In the genomic region with DNA sequence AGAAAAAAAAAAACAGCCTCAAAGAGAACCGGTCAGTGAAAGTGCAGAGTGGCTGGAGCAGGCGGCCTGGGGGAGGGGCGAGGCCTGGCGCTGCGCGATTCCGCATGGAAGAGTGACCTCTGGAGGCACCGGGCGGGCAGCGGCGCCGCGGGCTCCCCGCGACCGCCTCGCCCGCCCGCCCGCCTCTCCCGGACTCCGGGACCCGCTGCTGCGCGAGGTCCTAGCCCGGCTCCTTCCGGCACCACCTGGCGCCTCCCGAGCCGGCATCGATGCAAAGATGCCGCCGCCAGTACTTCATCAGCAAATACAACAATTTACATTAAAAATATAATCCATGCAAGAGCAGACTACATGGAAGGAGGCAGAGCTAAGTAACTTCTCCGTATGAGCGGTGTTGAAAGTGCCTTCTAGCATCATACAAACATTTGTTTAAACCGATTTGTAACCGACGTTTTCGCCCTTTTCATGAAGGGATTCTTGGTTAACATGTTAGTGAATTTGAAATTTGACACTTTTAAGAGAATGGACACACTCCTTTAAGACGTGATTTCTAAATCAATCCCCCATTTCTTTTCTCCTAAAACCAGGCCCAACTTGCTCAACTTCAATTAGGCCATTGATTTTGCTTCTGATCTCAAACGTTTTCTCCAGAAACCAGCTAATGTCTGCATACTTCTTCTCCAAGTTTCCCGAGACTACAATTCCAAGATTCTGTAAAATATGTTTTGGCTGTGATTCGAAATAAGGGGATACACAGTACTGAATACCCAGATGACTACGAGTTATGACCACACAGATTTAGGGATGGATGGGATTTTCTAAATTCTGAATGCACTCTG, we compare ENCODE assay signal across 8 cellular contexts. TPM values are rescaled to one million over a fixed set of nuclear protein-coding genes. Genes with fewer than 3 reads are reported as not detected.
DNase-seq lines count a peak whose midpoint lies in the region; ATAC-seq, FAIRE-seq and TF ChIP-seq lines count a peak whose summit lies in the region.

No MANE protein-coding gene starts in this region.

- 6 to 8% (median 6%) methylated on average over 44 of the region's 44 CpGs for WGBS in ovary, 3 donors

- H2AFZ ChIP-seq in OCI-LY1 (ENCODE audit: low read length) (no peak overlapping the region), astrocyte (ENCODE audit: low read depth, low read length) (peak overlapping the region; percentile 42)

- H3K4me2 ChIP-seq in OCI-LY1 (ENCODE audit: low read length) (0 out of 2 replicates have a peak overlapping the region, but pooled peaks have one; percentile 6), astrocyte (ENCODE audit: low read length) (peak overlapping the region; percentile 93)

- peaks cover 27 to 51% of the 10 kb centered on the region in 2 donors for H3K27me3 Mint-ChIP-seq in CD8-positive, alpha-beta memory T cell
- H3K27me3 Mint-ChIP-seq in astrocyte (ENCODE audit: low read depth, unreplicated experiment) = no peaks in the 10 kb centered on the region

- peak overlapping the region; percentile 56 to 87 (median 68) for H3K4me3 Mint-ChIP-seq in CD8-positive, alpha-beta memory T cell
- H3K4me3 Mint-ChIP-seq in astrocyte (ENCODE audit: unreplicated experiment) = peak overlapping the region; percentile 99

- peaks cover 24% of the 10 kb centered on the region for H3K4me1 ChIP-seq in CD8-positive, alpha-beta memory T cell (ENCODE audit: insufficient read depth, low read length)
- peaks cover 18% of the 10 kb centered on the region for H3K4me1 ChIP-seq in HEK293 (ENCODE audit: control insufficient read depth, insufficient read depth, low read length)
- H3K4me1 ChIP-seq in OCI-LY1 (ENCODE audit: insufficient read depth, low read length, severe bottlenecking) = peaks cover 4% of the 10 kb centered on the region
- peaks cover 30% of the 10 kb centered on the region for H3K4me1 ChIP-seq in astrocyte (ENCODE audit: insufficient read depth, low read length)
- H3K4me1 ChIP-seq in left ventricle myocardium inferior = peaks cover 59% of the 10 kb centered on the region
- H3K4me1 ChIP-seq in ovary (ENCODE audit: insufficient read depth) = peaks cover 8% of the 10 kb centered on the region

- no peak overlapping the region for H3K27ac ChIP-seq in CD8-positive, alpha-beta memory T cell (ENCODE audit: low read depth, low read length)
- H3K27ac ChIP-seq in HEK293 (ENCODE audit: extremely low read depth, low read depth, low read length) (peak overlapping the region; percentile 77), OCI-LY1 (ENCODE audit: low read depth, low read length, poor library complexity, severe bottlenecking) (no peak overlapping the region), astrocyte (ENCODE audit: low read depth, low read length) (peak overlapping the region; percentile 87), left ventricle myocardium inferior (replicated peaks) (peak overlapping the region; percentile 89), ovary (peak overlapping the region in 1 of 2 donors; percentile 69)

- H3K79me2 ChIP-seq in OCI-LY1 (ENCODE audit: insufficient read depth, low read length) (no peaks in the 10 kb centered on the region), astrocyte (ENCODE audit: insufficient read depth, low read length) (peaks cover 72% of the 10 kb centered on the region)

- peaks cover 0 to 4% (median 0%) of the 10 kb centered on the region in 3 donors for H3K36me3 Mint-ChIP-seq in CD8-positive, alpha-beta memory T cell
- H3K36me3 Mint-ChIP-seq in astrocyte (ENCODE audit: low read depth, unreplicated experiment) = no peaks in the 10 kb centered on the region

- peak overlapping the region; percentile 27 for H3K4me3 ChIP-seq in CD8-positive, alpha-beta memory T cell (ENCODE audit: low read length)
- H3K4me3 ChIP-seq in HEK293 (ENCODE audit: low read depth, low read length) = peak overlapping the region; percentile 87
- no peak overlapping the region for H3K4me3 ChIP-seq in OCI-LY1 (ENCODE audit: low read depth, low read length, poor library complexity, severe bottlenecking)
- H3K4me3 ChIP-seq in astrocyte (ENCODE audit: insufficient read depth, low read depth, low read length) = peak overlapping the region; percentile 96
- H3K4me3 ChIP-seq in left ventricle myocardium inferior = peak overlapping the region; percentile 77
- H3K4me3 ChIP-seq in ovary = peak overlapping the region; percentile 56

- TF ChIP-seq CTCF in HEK293 (tag by site-specific recombination; IDR thresholded peaks at IDR 0.05) (no peak), OCI-LY1 (IDR thresholded peaks at IDR 0.05; ENCODE audit: low read length) (0 out of 2 replicates have a peak, but pooled peaks have one; percentile 10), astrocyte (IDR thresholded peaks at IDR 0.05; ENCODE audit: insufficient read depth, low read depth, low read length) (peak; percentile 37), left ventricle myocardium inferior (IDR thresholded peaks at IDR 0.05; ENCODE audit: borderline replicate concordance) (peak; percentile 78), ovary (IDR thresholded peaks at IDR 0.05) (peak in 2 of 3 donors; percentile 10 to 26)

- H4K20me1 ChIP-seq in OCI-LY1 (ENCODE audit: insufficient read depth, low read length) = no peaks in the 10 kb centered on the region; the same call in 1 of the 2 replicates
- peaks cover 55% of the 10 kb centered on the region for H4K20me1 ChIP-seq in astrocyte (ENCODE audit: insufficient read depth, low read length)

- intact Hi-C loops in left ventricle myocardium inferior (cut with micrococcal nuclease) (no loop called here), ovary (cut with DNase I) (no loop called here)

- no peaks in the 10 kb centered on the region for H3K36me3 ChIP-seq in CD8-positive, alpha-beta memory T cell (ENCODE audit: insufficient read depth, low read length)
- H3K36me3 ChIP-seq in HEK293 (ENCODE audit: control insufficient read depth in 2 of 2, insufficient read depth in 1 of 2, low read length in 2 of 2) (peaks cover 0 to 8% of the 10 kb centered on the region in 2 experiments; a peak in 2 of 3 replicates), OCI-LY1 (ENCODE audit: insufficient read depth, low read length) (no peaks in the 10 kb centered on the region), astrocyte (ENCODE audit: insufficient read depth, low read length) (no peaks in the 10 kb centered on the region), left ventricle myocardium inferior (no peaks in the 10 kb centered on the region), ovary (no peaks in the 10 kb centered on the region)

- peaks cover 22 to 31% (median 25%) of the 10 kb centered on the region in 3 donors for H3K4me1 Mint-ChIP-seq in CD8-positive, alpha-beta memory T cell
- peaks cover 23% of the 10 kb centered on the region for H3K4me1 Mint-ChIP-seq in astrocyte (ENCODE audit: low read depth, unreplicated experiment)

- TF ChIP-seq POLR2A in ovary (IDR thresholded peaks at IDR 0.05) = no peak

- no peaks in the 10 kb centered on the region for H3K9me2 ChIP-seq in OCI-LY1 (ENCODE audit: low read depth, low read length)

- POLR2A ChIA-PET in CD8-positive, alpha-beta memory T cell (lab: Charles Lee) = interaction anchor here (1.0 to 1.2 kb wide), 2 partner anchors 32 to 36 kb away, joined by 3 to 4 read pairs; no protein-coding TSS in a partner anchor
- POLR2A ChIA-PET in HEK293 (lab: Yijun Ruan, JAX) = interaction anchor here (0.6 to 2.1 kb wide), 5 partner anchors 20 to 1749 kb away, joined by 3 to 9 read pairs (median 5); a partner anchor contains a TSS

- peak in 1 of 5 donors; percentile 11 for DNase-seq in CD8-positive, alpha-beta memory T cell
- DNase-seq in astrocyte (ENCODE audit: low read depth) = peak; percentile 69
- peak; percentile 81 for DNase-seq in left ventricle myocardium inferior
- peak; percentile 66 to 86 (median 82) for DNase-seq in ovary

- H3K9ac ChIP-seq in OCI-LY1 (ENCODE audit: low read length) = no peak overlapping the region
- H3K9ac ChIP-seq in astrocyte (ENCODE audit: low read length) = peak overlapping the region; percentile 96

- peaks cover 21% of the 10 kb centered on the region for H3K27me3 ChIP-seq in CD8-positive, alpha-beta memory T cell (ENCODE audit: insufficient read depth, low read length, poor library complexity, severe bottlenecking)
- H3K27me3 ChIP-seq in OCI-LY1 (ENCODE audit: insufficient read depth, low read length) (no peaks in the 10 kb centered on the region), astrocyte (ENCODE audit: insufficient read depth, low read length) (no peaks in the 10 kb centered on the region), left ventricle myocardium inferior (ENCODE audit: low read depth) (no peaks in the 10 kb centered on the region), ovary (no peaks in the 10 kb centered on the region)

- no peaks in the 10 kb centered on the region for H3K9me3 ChIP-seq in CD8-positive, alpha-beta memory T cell (ENCODE audit: low read length)
- H3K9me3 ChIP-seq in HEK293 (ENCODE audit: control insufficient read depth, insufficient read depth, low read depth, low read length) (no peaks in the 10 kb centered on the region), OCI-LY1 (ENCODE audit: low read length) (no peaks in the 10 kb centered on the region), astrocyte (ENCODE audit: insufficient read depth, low read depth, low read length) (no peaks in the 10 kb centered on the region), left ventricle myocardium inferior (replicated peaks) (no peaks in the 10 kb centered on the region), ovary (no peaks in the 10 kb centered on the region)

- FAIRE-seq in astrocyte (lab: Jason Lieb, UNC) = no peak

- peak overlapping the region in 2 of 8 donors; percentile 31 to 57 for H3K27ac Mint-ChIP-seq in CD8-positive, alpha-beta memory T cell
- peak overlapping the region; percentile 95 for H3K27ac Mint-ChIP-seq in astrocyte (ENCODE audit: unreplicated experiment)

- H3K9me3 Mint-ChIP-seq in CD8-positive, alpha-beta memory T cell = no peaks in the 10 kb centered on the region
- no peaks in the 10 kb centered on the region for H3K9me3 Mint-ChIP-seq in astrocyte (ENCODE audit: unreplicated experiment)

- CTCF ChIA-PET in CD8-positive, alpha-beta memory T cell (lab: Charles Lee) = interaction anchor here (0.7 kb wide), 1 partner anchor 32 kb away, joined by 3 read pairs; no protein-coding TSS in a partner anchor
- CTCF ChIA-PET in HEK293 (lab: Yijun Ruan, JAX) = interaction anchor here (0.6 to 1.7 kb wide), 3 partner anchors 49 to 451 kb away, joined by 3 to 4 read pairs (median 3); no protein-coding TSS in a partner anchor

- H3F3A ChIP-seq in OCI-LY1 (ENCODE audit: insufficient read depth, low read length) = peaks cover 14% of the 10 kb centered on the region; the same call in 1 of the 2 replicates

- ATAC-seq in HG02884 (IDR thresholded peaks at IDR 0.05; ENCODE audit: unreplicated experiment) (no peak), HG02885 (IDR thresholded peaks at IDR 0.05; ENCODE audit: poor library complexity, unreplicated experiment) (no peak)

- TF ChIP-seq EP300 in ovary (IDR thresholded peaks at IDR 0.05) = no peak

RNA-seq across cellular contexts. Expression of a gene that starts 2.1 kb away (rescaled TPM):
- total RNA-seq in CD8-positive, alpha-beta memory T cell = under 1 TPM; 0.11 to 0.22 TPM
- 0.05 TPM for polyA plus RNA-seq in CD8-positive, alpha-beta memory T cell
- total RNA-seq in astrocyte (93.2 and 93.4 TPM in 2 replicates), left ventricle myocardium inferior (10.1 TPM), ovary (10 to 100 TPM in 3 of 7 donors, 1 to 10 TPM in 4; 3.7 to 33.2 (median 8.7) TPM)
- 10 to 100 TPM; 13.5 to 25.3 TPM for polyA plus RNA-seq in ovary

RNA-seq across cellular contexts. Expression of a gene that starts 34.6 kb away (rescaled TPM):
- 10 to 100 TPM; 85.8 to 89.0 TPM for total RNA-seq in CD8-positive, alpha-beta memory T cell
- 39.2 TPM for polyA plus RNA-seq in CD8-positive, alpha-beta memory T cell
- total RNA-seq in astrocyte (52.3 and 56.9 TPM in 2 replicates), left ventricle myocardium inferior (29.0 TPM), ovary (100 to 1,000 TPM in 2 of 7 donors, 10 to 100 TPM in 5; 72.6 to 136 (median 76.8) TPM)
- polyA plus RNA-seq in ovary = 100 to 1,000 TPM in 1 of 2 donors, 10 to 100 TPM in 1; 72.5 to 108 TPM

Comparison
In these comparisons a context has a peak if more than half of its experiments do, and no peak if none do; other contexts are left out.
1. H3K27ac ChIP-seq: peak in HEK293 (single experiment), astrocyte (single experiment) and left ventricle myocardium inferior (single experiment); none in CD8-positive, alpha-beta memory T cell (single experiment) and OCI-LY1 (single experiment).